ENCODE assay signal across 1 cellular context in the genomic region with DNA sequence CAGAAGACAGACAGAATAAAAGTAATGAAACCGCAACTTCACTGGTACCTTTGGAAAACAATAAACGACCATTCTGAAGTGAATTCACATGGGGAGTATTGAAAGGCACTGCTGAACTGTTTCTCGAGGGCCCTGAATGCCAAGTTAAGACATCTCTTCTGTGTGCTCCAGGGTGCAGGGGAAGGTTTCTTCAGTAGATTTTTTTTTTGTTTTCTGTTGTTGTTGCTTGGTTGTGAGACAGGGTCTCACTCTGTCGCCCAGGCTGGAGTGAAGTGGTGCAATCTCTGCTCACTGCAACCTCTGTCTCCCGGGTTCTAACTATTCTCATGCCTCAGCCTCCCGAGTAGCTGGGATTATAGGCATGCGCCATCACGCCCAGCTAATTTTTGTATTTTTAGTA.
A peak's percentile ranks its signal among the peaks of the same experiment; 100 is the strongest.
TF ChIP-seq lines count a peak whose summit lies in the region.

No MANE protein-coding gene starts in this region.

TF ChIP-seq in HEK293, 187 proteins besides CTCF, POLR2A, EP300 and RAD21:
- TF ChIP-seq GLI4 (tag by site-specific recombination; IDR thresholded peaks at IDR 0.05), result peak; percentile 92
TF ChIP-seq in HEK293: peak in this region for 1; not testable (repeated sequence) for 186.
